In genomic region chr14:99480856-99481744, GRCh38 we compare ENCODE assay signal across 8 cellular contexts. TPM values are rescaled to one million over a fixed set of nuclear protein-coding genes. Genes with fewer than 3 reads are reported as not detected.
DNase-seq lines count a peak whose midpoint lies in the region; ATAC-seq and TF ChIP-seq lines count a peak whose summit lies in the region.

Gene CCNK, plus strand, starts transcription at chr14:99481409. Its CDS starts 11,269 bp downstream, at chr14:99492678.
Gene SETD3, minus strand, starts transcription at chr14:99480859. Its CDS starts 15,054 bp downstream, at chr14:99465805.

- H3K4me3 ChIP-seq in LNCaP clone FGC (ENCODE audit: low read depth, low read length): peak within 1 kb of the TSS; percentile 94

- H3K4me1 Mint-ChIP-seq in activated T-helper 17 cell treated with anti-CD3 and anti-CD28 coated beads, Interleukin-2, amount 50 U/mL, for 72 hours: peaks cover 34% of the 10 kb centered on the region
- peaks cover 53 to 65% (median 53%) of the 10 kb centered on the region in 3 donors for H3K4me1 Mint-ChIP-seq in naive B cell
- peaks cover 52% of the 10 kb centered on the region for H3K4me1 Mint-ChIP-seq in stimulated activated memory B cell treated with anti-CD40 and anti-IgM and Interleukin-4, amounts not matched to agents 10 μg/mL and 1 μg/mL and 100 μg/mL, for 72 hours

- POLR2A ChIA-PET in RWPE1 (lab: Yijun Ruan, JAX; ENCODE audit: low non-redundant PET): interaction anchor here (0.7 to 1.0 kb wide), 3 partner anchors 9 to 123 kb away, joined by 3 to 4 read pairs (median 3); partner anchors contain the start of gene CCDC85C

- peaks cover 20% of the 10 kb centered on the region for H3K36me3 Mint-ChIP-seq in activated T-helper 17 cell treated with anti-CD3 and anti-CD28 coated beads, Interleukin-2, amount 50 U/mL, for 72 hours (ENCODE audit: low read depth)
- no peaks in the 10 kb centered on the region for H3K36me3 Mint-ChIP-seq in naive B cell
- H3K36me3 Mint-ChIP-seq in stimulated activated memory B cell treated with anti-CD40 and anti-IgM and Interleukin-4, amounts not matched to agents 10 μg/mL and 1 μg/mL and 100 μg/mL, for 72 hours: peaks cover 6% of the 10 kb centered on the region

- H3K27ac Mint-ChIP-seq in activated T-helper 17 cell treated with anti-CD3 and anti-CD28 coated beads, Interleukin-2, amount 50 U/mL, for 72 hours: peak within 1 kb of the TSS; percentile 97
- peak within 1 kb of the TSS; percentile 94 to 100 (median 98) for H3K27ac Mint-ChIP-seq in naive B cell
- H3K27ac Mint-ChIP-seq in stimulated activated memory B cell treated with anti-CD40 and anti-IgM and Interleukin-4, amounts not matched to agents 10 μg/mL and 1 μg/mL and 100 μg/mL, for 72 hours: peak within 1 kb of the TSS; percentile 96

- DNase-seq in Daoy (ENCODE audit: low read depth) (peak; percentile 100), GOT3 (lab: John Stamatoyannopoulos, UW) (peak; percentile 96), LNCaP clone FGC (ENCODE audit: low read depth) (peak; percentile 99), RWPE1 (ENCODE audit: low spot score) (peak; percentile 100), fibroblast of gingiva (ENCODE audit: low read depth) (peak; percentile 100), naive B cell (peak; percentile 100)

- no peaks in the 10 kb centered on the region for H3K9me3 Mint-ChIP-seq in activated T-helper 17 cell treated with anti-CD3 and anti-CD28 coated beads, Interleukin-2, amount 50 U/mL, for 72 hours
- H3K9me3 Mint-ChIP-seq in naive B cell: no peaks in the 10 kb centered on the region
- no peaks in the 10 kb centered on the region for H3K9me3 Mint-ChIP-seq in stimulated activated memory B cell treated with anti-CD40 and anti-IgM and Interleukin-4, amounts not matched to agents 10 μg/mL and 1 μg/mL and 100 μg/mL, for 72 hours

- TF ChIP-seq CTCF in LNCaP clone FGC (IDR thresholded peaks at IDR 0.05; ENCODE audit: control insufficient read depth, extremely low read depth, insufficient read depth) (no peak), RWPE1 (conservative IDR thresholded peaks at IDR 0.05; ENCODE audit: low read depth) (no peak)

- no peaks in the 10 kb centered on the region for H3K27me3 Mint-ChIP-seq in activated T-helper 17 cell treated with anti-CD3 and anti-CD28 coated beads, Interleukin-2, amount 50 U/mL, for 72 hours
- no peaks in the 10 kb centered on the region for H3K27me3 Mint-ChIP-seq in naive B cell
- no peaks in the 10 kb centered on the region for H3K27me3 Mint-ChIP-seq in stimulated activated memory B cell treated with anti-CD40 and anti-IgM and Interleukin-4, amounts not matched to agents 10 μg/mL and 1 μg/mL and 100 μg/mL, for 72 hours

- H3K27ac ChIP-seq in RWPE1: peak within 1 kb of the TSS; percentile 89

- CTCF ChIA-PET in RWPE1 (lab: Yijun Ruan, JAX): interaction anchor here (0.6 to 0.8 kb wide), 2 partner anchors 65 to 95 kb away, joined by 3 to 7 read pairs; no protein-coding TSS in a partner anchor

- H3K4me3 Mint-ChIP-seq in activated T-helper 17 cell treated with anti-CD3 and anti-CD28 coated beads, Interleukin-2, amount 50 U/mL, for 72 hours: peak within 1 kb of the TSS; percentile 98
- peak within 1 kb of the TSS; percentile 96 to 100 (median 99) for H3K4me3 Mint-ChIP-seq in naive B cell
- peak within 1 kb of the TSS; percentile 84 for H3K4me3 Mint-ChIP-seq in stimulated activated memory B cell treated with anti-CD40 and anti-IgM and Interleukin-4, amounts not matched to agents 10 μg/mL and 1 μg/mL and 100 μg/mL, for 72 hours

- peak; percentile 93 for ATAC-seq in activated T-helper 17 cell treated with anti-CD3 and anti-CD28 coated beads, Interleukin-2, amount 50 U/mL, for 72 hours (replicated peaks)
- peak; percentile 81 to 82 for ATAC-seq in naive B cell (ENCODE audit: low read depth in 2 of 2)
- peak; percentile 96 for ATAC-seq in stimulated activated memory B cell treated with anti-CD40 and anti-IgM and Interleukin-4, amounts not matched to agents 10 μg/mL and 1 μg/mL and 100 μg/mL, for 72 hours

RNA-seq across cellular contexts. Expression of gene CCNK, which starts in this region (rescaled TPM):
- 5.3 and 19.2 TPM in 2 replicates for total RNA-seq in Daoy (2014; rRNA removed; shearing (Covaris generic))
- 10 to 100 TPM; 65.7 to 89.0 TPM for total RNA-seq in activated T-helper 17 cell treated with anti-CD3 and anti-CD28 coated beads, Interleukin-2, amount 50 U/mL, for 72 hours
- 10 to 100 TPM; 15.5 to 30.7 (median 23.1) TPM for polyA plus RNA-seq in naive B cell (ENCODE audit: low read depth in 6 of 6)

RNA-seq across cellular contexts. Expression of gene SETD3, which starts in this region (rescaled TPM):
- total RNA-seq in Daoy (2014; rRNA removed; shearing (Covaris generic)): 81.8 and 116 TPM in 2 replicates
- total RNA-seq in activated T-helper 17 cell treated with anti-CD3 and anti-CD28 coated beads, Interleukin-2, amount 50 U/mL, for 72 hours: 10 to 100 TPM; 32.8 to 53.2 TPM
- 10 to 100 TPM; 22.4 to 30.8 (median 26.3) TPM for polyA plus RNA-seq in naive B cell (ENCODE audit: low read depth in 6 of 6)

Comparison
In these comparisons a context has a peak if more than half of its experiments do, and no peak if none do; other contexts are left out.
1. Peak in every context shown above with its lines: DNase-seq, ATAC-seq, H3K4me3 ChIP-seq and H3K27ac ChIP-seq.